ENCODE assay signal across 1 cellular context in genomic region chr1:6471969-6472368, GRCh38.
TF ChIP-seq lines count a peak whose summit lies in the region.

No MANE protein-coding gene starts in this region.

TF ChIP-seq in SK-N-SH treated with all-trans-retinoic acid at 6 μM for 48 hours, 23 proteins besides CTCF, POLR2A, EP300 and RAD21 (continued from another document):
- no peak for TF ChIP-seq POU6F1 (CRISPR knock-in tag; IDR thresholded peaks at IDR 0.05; ENCODE audit: borderline replicate concordance, low read depth)
- TF ChIP-seq ESRRG (CRISPR knock-in tag; IDR thresholded peaks at IDR 0.05), result no peak
TF ChIP-seq in SK-N-SH treated with all-trans-retinoic acid at 6 μM for 48 hours: peak in this region for 0.
